ENCODE assay signal across 17 cellular contexts in the genomic region with DNA sequence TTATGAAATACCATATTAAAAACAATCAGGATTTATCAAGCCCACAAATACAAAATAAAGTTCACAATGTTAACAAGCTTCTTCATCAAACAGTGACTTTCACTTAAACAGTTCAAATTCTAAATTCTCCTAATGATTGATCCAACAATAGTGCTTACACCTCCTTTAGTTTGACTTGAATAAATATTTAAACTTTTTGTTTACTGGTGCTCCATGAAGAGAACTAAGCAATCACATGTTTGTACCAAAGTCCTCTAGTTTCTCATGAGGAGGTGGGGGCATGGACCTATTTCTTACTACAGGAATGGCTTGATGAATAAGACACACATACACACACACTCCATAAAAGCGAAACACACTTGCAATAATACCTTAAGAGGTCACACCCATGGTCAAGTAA.
DNase-seq lines count a peak whose midpoint lies in the region; ATAC-seq lines count a peak whose summit lies in the region.
"Had no signal": no experiment of that assay in that cellular context is flagged by ENCODE, and none has a peak within 500 bp of the region (broad histone marks: within the 10 kb centered on the region; RNA-seq: fewer than 3 reads in every experiment).

No MANE protein-coding gene starts in this region.

- no peaks in the 10 kb centered on the region for H3K27me3 Mint-ChIP-seq in stimulated activated naive CD8-positive, alpha-beta T cell treated with anti-CD3 and anti-CD28 coated beads, Interleukin-15, Interleukin-2, amounts not matched to agents 100 ng/mL and 50 ng/mL, for 24 hours
- H3K27me3 Mint-ChIP-seq in stimulated activated naive CD8-positive, alpha-beta T cell treated with anti-CD3 and anti-CD28 coated beads, Interleukin-15, amount 100 ng/mL, for 72 hours: no peaks in the 10 kb centered on the region

- no peaks in the 10 kb centered on the region for H3K27me3 ChIP-seq in GM23248 (replicated peaks; ENCODE audit: insufficient read depth)

- peak overlapping the region; percentile 46 for H3K27ac Mint-ChIP-seq in stimulated activated naive CD8-positive, alpha-beta T cell treated with anti-CD3 and anti-CD28 coated beads, Interleukin-15, Interleukin-2, amounts not matched to agents 100 ng/mL and 50 ng/mL, for 24 hours
- H3K27ac Mint-ChIP-seq in stimulated activated naive CD8-positive, alpha-beta T cell treated with anti-CD3 and anti-CD28 coated beads, Interleukin-15, amount 100 ng/mL, for 72 hours: no peak overlapping the region

- H3K4me1 ChIP-seq in GM23248 (ENCODE audit: insufficient read depth): peaks cover 34% of the 10 kb centered on the region

- no peak overlapping the region for H3K9ac ChIP-seq in GM23248

- peaks cover 45% of the 10 kb centered on the region for H3K36me3 Mint-ChIP-seq in stimulated activated naive CD8-positive, alpha-beta T cell treated with anti-CD3 and anti-CD28 coated beads, Interleukin-15, Interleukin-2, amounts not matched to agents 100 ng/mL and 50 ng/mL, for 24 hours (ENCODE audit: low read depth)

- H4K20me1 ChIP-seq in GM23248 (ENCODE audit: insufficient read depth): no peaks in the 10 kb centered on the region

- no peaks in the 10 kb centered on the region for H3K36me3 ChIP-seq in GM23248 (ENCODE audit: low read depth)

- H3K9me3 Mint-ChIP-seq in stimulated activated naive CD8-positive, alpha-beta T cell treated with anti-CD3 and anti-CD28 coated beads, Interleukin-15, Interleukin-2, amounts not matched to agents 100 ng/mL and 50 ng/mL, for 24 hours: no peaks in the 10 kb centered on the region
- no peaks in the 10 kb centered on the region for H3K9me3 Mint-ChIP-seq in stimulated activated naive CD8-positive, alpha-beta T cell treated with anti-CD3 and anti-CD28 coated beads, Interleukin-15, amount 100 ng/mL, for 72 hours

- DNase-seq in DMS53 (lab: John Stamatoyannopoulos, UW) (peak; percentile 9), DMS53 treated with DMSO at 0.1 percent for 48 hours (lab: John Stamatoyannopoulos, UW; ENCODE audit: unreplicated experiment) (no peak), left lobe of liver (ENCODE audit: low spot score) (no peak), GM23248 (no peak), T-helper 2 cell (no peak), amniotic stem cell (lab: John Stamatoyannopoulos, UW) (no peak)
- no peak for DNase-seq in stimulated activated naive CD8-positive, alpha-beta T cell treated with anti-CD3 and anti-CD28 coated beads, Interleukin-15, amount 100 ng/mL, for 72 hours
- DNase-seq: DMS79; KBM-7; NCI-H1105; NCI-H2081 treated with DMSO at 0.1 percent for 48 hours; NCI-H510A; NCI-H748 treated with DMSO at 0.1 percent for 48 hours; NK-92 treated with Interleukin-12 subunit alpha and Interleukin-12 subunit beta, amount 100 ng/mL, for 24 hours; SHP77 had no signal

- no peak overlapping the region for H3K4me2 ChIP-seq in GM23248 (ENCODE audit: unreplicated experiment)

- H3F3A ChIP-seq in GM23248 (ENCODE audit: insufficient read depth): peaks cover 24% of the 10 kb centered on the region; the same call in 1 of the 2 replicates

- no peaks in the 10 kb centered on the region for H3K9me2 ChIP-seq in GM23248 (ENCODE audit: insufficient read depth)

- ATAC-seq in stimulated activated naive CD8-positive, alpha-beta T cell treated with anti-CD3 and anti-CD28 coated beads, Interleukin-15, amount 100 ng/mL, for 72 hours: no peak
- peak; percentile 72 for ATAC-seq in left lobe of liver

- H3K4me3 Mint-ChIP-seq in stimulated activated naive CD8-positive, alpha-beta T cell treated with anti-CD3 and anti-CD28 coated beads, Interleukin-15, Interleukin-2, amounts not matched to agents 100 ng/mL and 50 ng/mL, for 24 hours: no peak overlapping the region
- H3K4me3 Mint-ChIP-seq in stimulated activated naive CD8-positive, alpha-beta T cell treated with anti-CD3 and anti-CD28 coated beads, Interleukin-15, amount 100 ng/mL, for 72 hours: no peak overlapping the region

- H3K9me3 ChIP-seq in GM23248 (ENCODE audit: low read depth): no peaks in the 10 kb centered on the region

- H3K4me3 ChIP-seq in GM23248: no peak overlapping the region

- 96 to 100% methylated on average over 1 of the region's 1 CpG for WGBS in GM23248 (ENCODE audit: low coverage in 1 of 2, low lambda C conversion rate in 2 of 2, missing lambda C conversion rate in 2 of 2), 2 experiments

- in situ Hi-C loops in GM23248 (cut with MboI): no loop called here

- peaks cover 19% of the 10 kb centered on the region; the same call in 1 of the 2 replicates for H3K79me2 ChIP-seq in GM23248 (ENCODE audit: insufficient read depth)

- no peak overlapping the region for H3K27ac ChIP-seq in GM23248
- H3K27ac ChIP-seq: 22Rv1 had no signal

- H3K4me1 Mint-ChIP-seq in stimulated activated naive CD8-positive, alpha-beta T cell treated with anti-CD3 and anti-CD28 coated beads, Interleukin-15, Interleukin-2, amounts not matched to agents 100 ng/mL and 50 ng/mL, for 24 hours (ENCODE audit: low read depth): peaks cover 95% of the 10 kb centered on the region
- H3K4me1 Mint-ChIP-seq in stimulated activated naive CD8-positive, alpha-beta T cell treated with anti-CD3 and anti-CD28 coated beads, Interleukin-15, amount 100 ng/mL, for 72 hours: peaks cover 88% of the 10 kb centered on the region

- H2AFZ ChIP-seq in GM23248: no peak overlapping the region
